In the genomic region with DNA sequence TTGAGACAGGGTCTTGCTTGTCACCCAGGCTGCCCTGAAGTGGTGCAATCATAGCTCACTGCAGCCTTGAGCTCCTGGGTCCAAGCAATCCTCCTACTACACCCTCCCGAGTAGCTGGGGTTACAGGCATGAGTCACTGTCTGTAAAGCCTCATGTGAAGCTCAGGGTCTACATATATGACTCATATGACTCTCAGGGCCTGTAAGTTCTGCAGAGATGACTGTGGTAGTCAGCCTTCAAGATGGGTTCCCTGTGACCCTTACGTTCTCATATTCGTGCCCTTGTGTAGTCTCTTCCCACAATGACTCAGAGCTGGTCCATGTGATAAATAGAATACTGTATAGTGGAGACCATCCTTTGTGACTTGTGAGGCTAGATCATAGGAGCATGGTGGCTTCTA, we compare ENCODE assay signal across 8 cellular contexts.
DNase-seq lines count a peak whose midpoint lies in the region; ATAC-seq lines count a peak whose summit lies in the region.

No MANE protein-coding gene starts in this region.

- DNase-seq in ELR (ENCODE audit: low read depth) (peak; percentile 80), OCI-M1 (lab: John Stamatoyannopoulos, UW) (peak; percentile 57), fibroblast of peridontal ligament (ENCODE audit: extremely low read depth) (peak; percentile 28)
- peak; percentile 56 to 63 for DNase-seq in activated T-cell treated with anti-CD3 and anti-CD28 coated beads, Interleukin-2, amount 50 U/mL, for 48 hours
- peak; percentile 27 to 56 (median 27) for DNase-seq in stimulated activated CD4-positive, alpha-beta T cell treated with anti-CD3 and anti-CD28 coated beads, TNF-alpha, amount 100 ng/mL, for 48 hours (ENCODE audit: low read depth in 3 of 3)

- ATAC-seq in GM19397 (IDR thresholded peaks at IDR 0.05; ENCODE audit: unreplicated experiment) (peak; percentile 50), HG02642 (IDR thresholded peaks at IDR 0.05; ENCODE audit: poor library complexity, unreplicated experiment) (peak; percentile 70), HG03378 (IDR thresholded peaks at IDR 0.05; ENCODE audit: unreplicated experiment) (peak; percentile 73)

Comparison
In these comparisons a context has a peak if more than half of its experiments do, and no peak if none do; other contexts are left out.
1. Peak in every context shown above with its lines: DNase-seq and ATAC-seq.
2. DNase-seq: peak in every context shown above with its lines; median percentile 80 in ELR; 60 in activated T-cell treated with anti-CD3 and anti-CD28 coated beads, Interleukin-2, amount 50 U/mL, for 48 hours; 57 in OCI-M1; 28 in fibroblast of peridontal ligament; 27 in stimulated activated CD4-positive, alpha-beta T cell treated with anti-CD3 and anti-CD28 coated beads, TNF-alpha, amount 100 ng/mL, for 48 hours.